ENCODE assay signal across 9 cellular contexts in genomic region chr7:108094933-108095710, GRCh38. TPM values are rescaled to one million over a fixed set of nuclear protein-coding genes. Genes with fewer than 3 reads are reported as not detected.
DNase-seq lines count a peak whose midpoint lies in the region; ATAC-seq and TF ChIP-seq lines count a peak whose summit lies in the region.
"Had no signal": no experiment of that assay in that cellular context is flagged by ENCODE, and none has a peak within 500 bp of the region (broad histone marks: within the 10 kb centered on the region; RNA-seq: fewer than 3 reads in every experiment).

No MANE protein-coding gene starts in this region.

- no peak for TF ChIP-seq POLR2A in upper lobe of left lung (IDR thresholded peaks at IDR 0.05)

- no peak overlapping the region for H3K4me3 Mint-ChIP-seq in GM23338
- H3K4me3 Mint-ChIP-seq in immature natural killer cell: no peak overlapping the region

- H3K4me2 ChIP-seq in GM23338: no peak overlapping the region

- H3K9me3 ChIP-seq in upper lobe of left lung: no peaks in the 10 kb centered on the region

- no peak overlapping the region for H2AFZ ChIP-seq in GM23338

- 24 to 29% methylated on average over 7 of the region's 7 CpGs for WGBS in upper lobe of left lung, 2 donors

- H3K4me1 ChIP-seq in upper lobe of left lung (peaks cover 18 to 26% (median 21%) of the 10 kb centered on the region in 4 donors), GM23338 (ENCODE audit: insufficient read depth) (no peaks in the 10 kb centered on the region)

- TF ChIP-seq CTCF in upper lobe of left lung (IDR thresholded peaks at IDR 0.05) (no peak), GM23338 (conservative IDR thresholded peaks at IDR 0.05; ENCODE audit: low read depth in 2 of 2) (no peak)

- no peaks in the 10 kb centered on the region for H3F3A ChIP-seq in GM23338 (replicated peaks; ENCODE audit: low read depth)

- no peak overlapping the region for H3K27ac Mint-ChIP-seq in GM23338
- no peak overlapping the region for H3K27ac Mint-ChIP-seq in immature natural killer cell

- H3K36me3 ChIP-seq in upper lobe of left lung (no peaks in the 10 kb centered on the region), GM23338 (ENCODE audit: insufficient read depth) (no peaks in the 10 kb centered on the region)
- H3K36me3 ChIP-seq: cardiac muscle cell had no signal

- no peaks in the 10 kb centered on the region for H3K27me3 ChIP-seq in upper lobe of left lung
- H3K27me3 ChIP-seq in GM23338 (ENCODE audit: insufficient read depth): no peaks in the 10 kb centered on the region
- H3K27me3 ChIP-seq: cardiac muscle cell had no signal

- no peak for TF ChIP-seq EP300 in upper lobe of left lung (IDR thresholded peaks at IDR 0.05)

- no peaks in the 10 kb centered on the region for H3K36me3 Mint-ChIP-seq in GM23338 (ENCODE audit: low read depth)
- H3K36me3 Mint-ChIP-seq in immature natural killer cell: no peaks in the 10 kb centered on the region

- H3K4me3 ChIP-seq in upper lobe of left lung (no peak overlapping the region), GM23338 (no peak overlapping the region)
- H3K4me3 ChIP-seq: cardiac muscle cell had no signal

- H3K9me3 Mint-ChIP-seq in GM23338: no peaks in the 10 kb centered on the region
- H3K9me3 Mint-ChIP-seq in immature natural killer cell: no peaks in the 10 kb centered on the region

- no peaks in the 10 kb centered on the region for H4K20me1 ChIP-seq in GM23338 (replicated peaks; ENCODE audit: insufficient read depth)

- no peaks in the 10 kb centered on the region for H3K9me2 ChIP-seq in GM23338 (ENCODE audit: insufficient read depth)

- H3K79me2 ChIP-seq in GM23338 (replicated peaks; ENCODE audit: insufficient read depth): no peaks in the 10 kb centered on the region

- H3K4me1 Mint-ChIP-seq in GM23338 (peaks cover 3% of the 10 kb centered on the region; the same call in 2 of the 3 replicates), immature natural killer cell (no peaks in the 10 kb centered on the region)

- H3K27me3 Mint-ChIP-seq in GM23338 (ENCODE audit: insufficient read depth, low read depth, poor library complexity) (no peaks in the 10 kb centered on the region), immature natural killer cell (ENCODE audit: low read depth in 3 of 3) (peaks cover 0 to 4% (median 2%) of the 10 kb centered on the region in 3 donors)

- DNase-seq in Ammon's horn (ENCODE audit: low spot score) (peak; percentile 7), amniotic epithelial cell (ENCODE audit: low read depth) (peak; percentile 95), kidney tubule cell (ENCODE audit: low spot score) (peak; percentile 95), upper lobe of left lung (peak in 1 of 2 donors; percentile 51), GM23338 (ENCODE audit: low spot score) (no peak), immature natural killer cell (no peak)

- peak; percentile 71 for ATAC-seq in HG03175 (IDR thresholded peaks at IDR 0.05; ENCODE audit: unreplicated experiment)
- ATAC-seq in upper lobe of left lung (ENCODE audit: low FRiP score in 2 of 2): peak; percentile 78 to 83
- no peak for ATAC-seq in GM23338
- no peak for ATAC-seq in HG03039 (IDR thresholded peaks at IDR 0.05; ENCODE audit: unreplicated experiment)

- H3K27ac ChIP-seq in upper lobe of left lung: peak overlapping the region; percentile 2 to 76 (median 32)
- no peak overlapping the region for H3K27ac ChIP-seq in GM23338 (ENCODE audit: low read depth)
- H3K27ac ChIP-seq: cardiac muscle cell had no signal

TF ChIP-seq in GM23338, 12 proteins besides CTCF, POLR2A, EP300 and RAD21:
- TF ChIP-seq ZNF114 (CRISPR knock-in tag; IDR thresholded peaks at IDR 0.05): no peak
- TF ChIP-seq, protein P1, sequence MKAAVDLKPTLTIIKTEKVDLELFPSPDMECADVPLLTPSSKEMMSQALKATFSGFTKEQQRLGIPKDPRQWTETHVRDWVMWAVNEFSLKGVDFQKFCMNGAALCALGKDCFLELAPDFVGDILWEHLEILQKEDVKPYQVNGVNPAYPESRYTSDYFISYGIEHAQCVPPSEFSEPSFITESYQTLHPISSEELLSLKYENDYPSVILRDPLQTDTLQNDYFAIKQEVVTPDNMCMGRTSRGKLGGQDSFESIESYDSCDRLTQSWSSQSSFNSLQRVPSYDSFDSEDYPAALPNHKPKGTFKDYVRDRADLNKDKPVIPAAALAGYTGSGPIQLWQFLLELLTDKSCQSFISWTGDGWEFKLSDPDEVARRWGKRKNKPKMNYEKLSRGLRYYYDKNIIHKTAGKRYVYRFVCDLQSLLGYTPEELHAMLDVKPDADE (IDR thresholded peaks at IDR 0.05): no peak
- no peak for TF ChIP-seq EZH2 (IDR thresholded peaks at IDR 0.05; ENCODE audit: low read depth, unreplicated experiment)
- no peak for TF ChIP-seq JUNB (IDR thresholded peaks at IDR 0.05; ENCODE audit: unreplicated experiment)
- TF ChIP-seq ZNF331 (CRISPR knock-in tag; IDR thresholded peaks at IDR 0.05; ENCODE audit: low read depth): no peak
- no peak for TF ChIP-seq NANOG (IDR thresholded peaks at IDR 0.05; ENCODE audit: borderline replicate concordance)
- no peak for TF ChIP-seq CREB1 (CRISPR knock-in tag; IDR thresholded peaks at IDR 0.05; ENCODE audit: low read depth)
- TF ChIP-seq, protein P2, sequence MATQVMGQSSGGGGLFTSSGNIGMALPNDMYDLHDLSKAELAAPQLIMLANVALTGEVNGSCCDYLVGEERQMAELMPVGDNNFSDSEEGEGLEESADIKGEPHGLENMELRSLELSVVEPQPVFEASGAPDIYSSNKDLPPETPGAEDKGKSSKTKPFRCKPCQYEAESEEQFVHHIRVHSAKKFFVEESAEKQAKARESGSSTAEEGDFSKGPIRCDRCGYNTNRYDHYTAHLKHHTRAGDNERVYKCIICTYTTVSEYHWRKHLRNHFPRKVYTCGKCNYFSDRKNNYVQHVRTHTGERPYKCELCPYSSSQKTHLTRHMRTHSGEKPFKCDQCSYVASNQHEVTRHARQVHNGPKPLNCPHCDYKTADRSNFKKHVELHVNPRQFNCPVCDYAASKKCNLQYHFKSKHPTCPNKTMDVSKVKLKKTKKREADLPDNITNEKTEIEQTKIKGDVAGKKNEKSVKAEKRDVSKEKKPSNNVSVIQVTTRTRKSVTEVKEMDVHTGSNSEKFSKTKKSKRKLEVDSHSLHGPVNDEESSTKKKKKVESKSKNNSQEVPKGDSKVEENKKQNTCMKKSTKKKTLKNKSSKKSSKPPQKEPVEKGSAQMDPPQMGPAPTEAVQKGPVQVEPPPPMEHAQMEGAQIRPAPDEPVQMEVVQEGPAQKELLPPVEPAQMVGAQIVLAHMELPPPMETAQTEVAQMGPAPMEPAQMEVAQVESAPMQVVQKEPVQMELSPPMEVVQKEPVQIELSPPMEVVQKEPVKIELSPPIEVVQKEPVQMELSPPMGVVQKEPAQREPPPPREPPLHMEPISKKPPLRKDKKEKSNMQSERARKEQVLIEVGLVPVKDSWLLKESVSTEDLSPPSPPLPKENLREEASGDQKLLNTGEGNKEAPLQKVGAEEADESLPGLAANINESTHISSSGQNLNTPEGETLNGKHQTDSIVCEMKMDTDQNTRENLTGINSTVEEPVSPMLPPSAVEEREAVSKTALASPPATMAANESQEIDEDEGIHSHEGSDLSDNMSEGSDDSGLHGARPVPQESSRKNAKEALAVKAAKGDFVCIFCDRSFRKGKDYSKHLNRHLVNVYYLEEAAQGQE (IDR thresholded peaks at IDR 0.05; ENCODE audit: unreplicated experiment): no peak
TF ChIP-seq in GM23338: peak in this region for 0.

RNA-seq across cellular contexts. Expression of gene LAMB4, which starts 35.0 kb away (rescaled TPM):
- total RNA-seq in upper lobe of left lung: 10 to 100 TPM in 1 of 6 donors, under 1 TPM in 3, not detected in 2; 0.10 to 18.9 (median 0.47) TPM
- not detected in 2 replicates for total RNA-seq in GM23338 (2014; rRNA removed; shearing (Covaris generic))
- polyA plus RNA-seq in GM23338 (2016; fragmentation: Nextera tagmentation; extraction: Ambion mirVana) (not detected in 2 replicates), immature natural killer cell (not detected)
- total RNA-seq: cardiac muscle cell had no signal
- polyA plus RNA-seq: cardiac muscle cell had no signal

Comparison
In these comparisons a context has a peak if more than half of its experiments do, and no peak if none do; other contexts are left out.
1. DNase-seq: peak in Ammon's horn (single experiment), amniotic epithelial cell (single experiment) and kidney tubule cell (single experiment); none in GM23338 (single experiment) and immature natural killer cell (0 of 3).
2. ATAC-seq: peak in HG03175 (single experiment) and upper lobe of left lung (2 of 2); none in GM23338 (single experiment) and HG03039 (single experiment).